In the genomic region with DNA sequence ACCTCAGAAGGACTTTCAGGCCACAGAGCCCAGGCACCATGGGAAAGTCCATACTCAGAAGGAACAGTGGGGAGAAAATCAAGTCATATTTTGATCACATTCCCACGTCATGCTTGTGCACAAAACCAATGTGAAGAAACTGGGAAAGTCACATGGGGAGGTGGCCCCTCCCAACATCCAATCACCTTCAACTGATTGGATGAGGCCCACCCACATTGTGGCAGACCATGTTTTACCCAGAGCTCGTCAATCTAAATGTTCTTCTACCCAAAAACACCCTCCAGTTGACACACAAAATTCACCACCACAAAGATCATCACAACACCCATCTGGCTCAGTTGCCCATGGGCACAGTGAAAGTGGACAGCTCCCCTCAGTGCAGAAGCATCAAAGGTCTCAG, we compare ENCODE assay signal across 23 cellular contexts.
DNase-seq lines count a peak whose midpoint lies in the region; ATAC-seq, FAIRE-seq and TF ChIP-seq lines count a peak whose summit lies in the region.
"Had no signal": no experiment of that assay in that cellular context is flagged by ENCODE, and none has a peak within 500 bp of the region (broad histone marks: within the 10 kb centered on the region; RNA-seq: fewer than 3 reads in every experiment).

No MANE protein-coding gene starts in this region.

- no peaks in the 10 kb centered on the region for H3F3A ChIP-seq in neural progenitor cell (ENCODE audit: low read depth)

- no peak for TF ChIP-seq EP300 in K562 (IDR thresholded peaks at IDR 0.05; ENCODE audit: low read length)

- ATAC-seq in K562 (no peak), right cardiac atrium (no peak)
- ATAC-seq: A549; CD8-positive, alpha-beta T cell had no signal

- H3K9me3 Mint-ChIP-seq in neural progenitor cell = peaks cover 4% of the 10 kb centered on the region
- H3K9me3 Mint-ChIP-seq: CD4-positive, alpha-beta T cell; CD8-positive, alpha-beta T cell had no signal

- no peak overlapping the region for H3K4me3 ChIP-seq in HEK293 (ENCODE audit: low read depth, low read length)
- no peak overlapping the region for H3K4me3 ChIP-seq in K562
- H3K4me3 ChIP-seq in coronary artery = no peak overlapping the region
- no peak overlapping the region for H3K4me3 ChIP-seq in vagina
- no peak overlapping the region for H3K4me3 ChIP-seq in neural progenitor cell
- no peak overlapping the region for H3K4me3 ChIP-seq in right cardiac atrium (ENCODE audit: low read length)
- H3K4me3 ChIP-seq: A549; BLaER1 treated with 17β-estradiol and CSF1 and Interleukin-3, amounts not matched to agents 10 nM and 100 nM had no signal

- in situ Hi-C loops in K562 (cut with MboI) = no loop called here

- no peak overlapping the region for H3K4me3 Mint-ChIP-seq in neural progenitor cell
- H3K4me3 Mint-ChIP-seq: B cell; CD4-positive, alpha-beta T cell; CD8-positive, alpha-beta T cell had no signal

- POLR2A ChIA-PET in HEK293 (lab: Yijun Ruan, JAX) (no interaction called here), K562 (lab: Yijun Ruan, JAX) (interaction anchor here (1.1 kb wide), 1 partner anchor 26 kb away, joined by 4 read pairs; no protein-coding TSS in a partner anchor)

- H3K27ac Mint-ChIP-seq in neural progenitor cell = no peak overlapping the region
- H3K27ac Mint-ChIP-seq: B cell; CD4-positive, alpha-beta T cell; CD8-positive, alpha-beta T cell had no signal

- peaks cover 3% of the 10 kb centered on the region for H3K4me1 Mint-ChIP-seq in neural progenitor cell
- H3K4me1 Mint-ChIP-seq: B cell had no signal

- CTCF ChIA-PET in HEK293 (lab: Yijun Ruan, JAX) = interaction anchor here (0.6 to 1.3 kb wide), 3 partner anchors 28 to 246 kb away, joined by 3 to 6 read pairs (median 4); no protein-coding TSS in a partner anchor
- CTCF ChIA-PET in K562 (lab: Yijun Ruan, JAX; ENCODE audit: low intra/inter-chr PET ratio) = no interaction called here

- no peak for FAIRE-seq in K562 (lab: Jason Lieb, UNC)
- FAIRE-seq: A549, D721Med, G401.6, GM12891, GM18507 had no signal

- TF ChIP-seq POLR2A in K562 (conservative IDR thresholded peaks at IDR 0.05) (no peak), vagina (IDR thresholded peaks at IDR 0.05) (no peak)

- BruUV-seq in K562 (replicated peaks; lab: Mats Ljungman, UMichigan) = no TSS peak

- no peak for TF ChIP-seq CTCF in HEK293 (tag by site-specific recombination; IDR thresholded peaks at IDR 0.05)
- no peak for TF ChIP-seq CTCF in K562 (IDR thresholded peaks at IDR 0.05 in 2 of 3, conservative IDR thresholded peaks at IDR 0.05 in 1 of 3; ENCODE audit: insufficient read depth in 2 of 3, low read depth in 1 of 3, low read length in 3 of 3)
- no peak for TF ChIP-seq CTCF in coronary artery (IDR thresholded peaks at IDR 0.05)
- no peak for TF ChIP-seq CTCF in vagina (IDR thresholded peaks at IDR 0.05)
- no peak for TF ChIP-seq CTCF in neural progenitor cell (IDR thresholded peaks at IDR 0.05)

- H3K9me1 ChIP-seq in K562 (ENCODE audit: control insufficient read depth, insufficient read depth, low read length) = no peaks in the 10 kb centered on the region

- WGBS in K562 (ENCODE audit: insufficient coverage, low coverage, missing lambda C conversion rate) = 4% methylated on average over 2 of the region's 2 CpGs
- 64% methylated on average over 2 of the region's 2 CpGs for WGBS in right cardiac atrium

- TF ChIP-seq RAD21 in K562 (CRISPR knock-in tag; conservative IDR thresholded peaks at IDR 0.05 in 1 of 2, IDR thresholded peaks at IDR 0.05 in 1 of 2) = no peak

- H3K27me3 ChIP-seq in K562 (ENCODE audit: control insufficient read depth in 2 of 2, insufficient read depth in 2 of 2, low read length in 2 of 2) = peaks cover 3 to 10% of the 10 kb centered on the region in 2 experiments; a peak in 3 of 5 replicates
- no peaks in the 10 kb centered on the region for H3K27me3 ChIP-seq in vagina
- no peaks in the 10 kb centered on the region for H3K27me3 ChIP-seq in neural progenitor cell
- no peaks in the 10 kb centered on the region for H3K27me3 ChIP-seq in right cardiac atrium (ENCODE audit: control insufficient read depth, insufficient read depth)
- H3K27me3 ChIP-seq: BLaER1 treated with 17β-estradiol and CSF1 and Interleukin-3, amounts not matched to agents 10 nM and 100 nM had no signal

- H3K27ac ChIP-seq in HEK293 (ENCODE audit: extremely low read depth, low read depth, low read length) (no peak overlapping the region), K562 (ENCODE audit: extremely low read depth, low read depth, low read length) (no peak overlapping the region), coronary artery (no peak overlapping the region), vagina (peak overlapping the region; percentile 16), neural progenitor cell (no peak overlapping the region), right cardiac atrium (ENCODE audit: low read length) (no peak overlapping the region)
- H3K27ac ChIP-seq: 22Rv1; A549; BLaER1 treated with 17β-estradiol and CSF1 and Interleukin-3, amounts not matched to agents 10 nM and 100 nM; C4-2B had no signal

- DNase-seq in K562 (ENCODE audit: extremely low read depth in 1 of 4, low spot score in 3 of 4) (no peak), coronary artery (ENCODE audit: low spot score) (peak; percentile 24), vagina (ENCODE audit: extremely low spot score in 2 of 2) (no peak), neural progenitor cell (ENCODE audit: low spot score) (no peak), NCI-H524 (lab: John Stamatoyannopoulos, UW) (no peak), right cardiac atrium (no peak)
- DNase-seq: AML-193; Caco-2; Calu3; CD4-positive, alpha-beta T cell; CD8-positive, alpha-beta T cell; DMS79 treated with DMSO at 0.1 percent for 48 hours; GF-D8 had no signal

- H3K9ac ChIP-seq in K562 (ENCODE audit: insufficient read depth in 1 of 2, low read depth in 2 of 2, low read length in 2 of 2) = no peak overlapping the region
- H3K9ac ChIP-seq in neural progenitor cell = no peak overlapping the region
- H3K9ac ChIP-seq: BLaER1 treated with 17β-estradiol and CSF1 and Interleukin-3, amounts not matched to agents 10 nM and 100 nM had no signal

- no peaks in the 10 kb centered on the region for H3K79me2 ChIP-seq in K562 (ENCODE audit: control insufficient read depth, insufficient read depth, low read length)
- H3K79me2 ChIP-seq in neural progenitor cell (ENCODE audit: low read depth) = no peaks in the 10 kb centered on the region

- H3K4me2 ChIP-seq in K562 (ENCODE audit: insufficient read depth, low read length) (no peak overlapping the region), neural progenitor cell (no peak overlapping the region)
- H3K4me2 ChIP-seq: A549 had no signal

- H3K36me3 Mint-ChIP-seq in neural progenitor cell = no peaks in the 10 kb centered on the region
- H3K36me3 Mint-ChIP-seq: CD8-positive, alpha-beta T cell had no signal

- no peaks in the 10 kb centered on the region for H3K36me3 ChIP-seq in HEK293 (ENCODE audit: control insufficient read depth in 2 of 2, insufficient read depth in 1 of 2, low read length in 2 of 2)
- H3K36me3 ChIP-seq in K562 (ENCODE audit: control insufficient read depth, insufficient read depth, low read length) = no peaks in the 10 kb centered on the region
- H3K36me3 ChIP-seq in vagina = no peaks in the 10 kb centered on the region
- no peaks in the 10 kb centered on the region for H3K36me3 ChIP-seq in neural progenitor cell
- H3K36me3 ChIP-seq: BLaER1 treated with 17β-estradiol and CSF1 and Interleukin-3, amounts not matched to agents 10 nM and 100 nM had no signal

- H3K4me1 ChIP-seq in HEK293 (ENCODE audit: control insufficient read depth, insufficient read depth, low read length) (no peaks in the 10 kb centered on the region), K562 (replicated peaks in 1 of 2; ENCODE audit: control insufficient read depth in 2 of 2, insufficient read depth in 2 of 2, low read length in 2 of 2) (no peaks in the 10 kb centered on the region), vagina (no peaks in the 10 kb centered on the region), neural progenitor cell (no peaks in the 10 kb centered on the region), right cardiac atrium (ENCODE audit: control insufficient read depth, insufficient read depth, low read length) (no peaks in the 10 kb centered on the region)
- H3K4me1 ChIP-seq: Caco-2 had no signal

- intact Hi-C loops in K562 (cut with micrococcal nuclease) (no loop called here), vagina (cut with DNase I) (no loop called here), right cardiac atrium (cut with DNase I) (no loop called here)

- H3K9me3 ChIP-seq in HEK293 (ENCODE audit: control insufficient read depth, insufficient read depth, low read depth, low read length) (no peaks in the 10 kb centered on the region), K562 (replicated peaks; ENCODE audit: control insufficient read depth, insufficient read depth, low read depth, low read length) (no peaks in the 10 kb centered on the region), vagina (no peaks in the 10 kb centered on the region), neural progenitor cell (ENCODE audit: low read depth) (no peaks in the 10 kb centered on the region), right cardiac atrium (ENCODE audit: control insufficient read depth, low read length) (no peaks in the 10 kb centered on the region)
- H3K9me3 ChIP-seq: A549; BLaER1 treated with 17β-estradiol and CSF1 and Interleukin-3, amounts not matched to agents 10 nM and 100 nM; Caco-2 had no signal

- peaks cover 14% of the 10 kb centered on the region for H3K27me3 Mint-ChIP-seq in neural progenitor cell (ENCODE audit: insufficient read depth, low read depth)
- H3K27me3 Mint-ChIP-seq: B cell had no signal

- no peaks in the 10 kb centered on the region; the same call in 1 of the 2 replicates for H4K20me1 ChIP-seq in K562 (replicated peaks; ENCODE audit: control insufficient read depth, insufficient read depth, low read length)
- no peaks in the 10 kb centered on the region for H4K20me1 ChIP-seq in neural progenitor cell (ENCODE audit: low read depth)
- H4K20me1 ChIP-seq: BLaER1 treated with 17β-estradiol and CSF1 and Interleukin-3, amounts not matched to agents 10 nM and 100 nM had no signal

- H2AFZ ChIP-seq in K562 (ENCODE audit: low read depth, low read length) (no peak overlapping the region), neural progenitor cell (replicated peaks) (no peak overlapping the region)

TF ChIP-seq in HEK293, 187 proteins besides CTCF, POLR2A, EP300 and RAD21:
- TF ChIP-seq ZSCAN30 (tag by site-specific recombination; IDR thresholded peaks at IDR 0.05) = no peak
- peak; percentile 97 for TF ChIP-seq ZNF10 (tag by site-specific recombination; IDR thresholded peaks at IDR 0.05)

TF ChIP-seq in K562, 482 proteins besides CTCF, POLR2A, EP300 and RAD21 (continues in another document):
- TF ChIP-seq SMARCE1 (IDR thresholded peaks at IDR 0.05) (no peak), TAF7 (tag; IDR thresholded peaks at IDR 0.05) (no peak)
